27 cellular contexts compared by ENCODE assay signal in genomic region chr4:139535228-139535851, GRCh38. TPM values are rescaled to one million over a fixed set of nuclear protein-coding genes. Genes with fewer than 3 reads are reported as not detected.
DNase-seq lines count a peak whose midpoint lies in the region; ATAC-seq and TF ChIP-seq lines count a peak whose summit lies in the region.
"Had no signal": no experiment of that assay in that cellular context is flagged by ENCODE, and none has a peak within 500 bp of the region (broad histone marks: within the 10 kb centered on the region; RNA-seq: fewer than 3 reads in every experiment).

No MANE protein-coding gene starts in this region.

- H3K9ac ChIP-seq in PC-3 (ENCODE audit: low read length) (no peak overlapping the region), endodermal cell (ENCODE audit: extremely low read depth, low read length, poor library complexity, severe bottlenecking) (no peak overlapping the region)

- no peaks in the 10 kb centered on the region for H3K27me3 ChIP-seq in PC-3 (ENCODE audit: low read length)
- H3K27me3 ChIP-seq in endodermal cell (ENCODE audit: control insufficient read depth, insufficient read depth, low read length, poor library complexity, severe bottlenecking): no peaks in the 10 kb centered on the region
- H3K27me3 ChIP-seq in osteoblast (ENCODE audit: insufficient read depth, low read length): no peaks in the 10 kb centered on the region
- H3K27me3 ChIP-seq in thoracic aorta (replicated peaks; ENCODE audit: insufficient read depth): no peaks in the 10 kb centered on the region
- H3K27me3 ChIP-seq: SJCRH30, transverse colon had no signal

- no peak overlapping the region for H2AFZ ChIP-seq in PC-3 (ENCODE audit: low read length)
- H2AFZ ChIP-seq in osteoblast (ENCODE audit: low read length): no peak overlapping the region

- no peak overlapping the region for H3K4me3 Mint-ChIP-seq in endodermal cell
- H3K4me3 Mint-ChIP-seq: activated CD4-positive, alpha-beta T cell treated with anti-CD3 and anti-CD28 coated beads, Interleukin-2, amount 10 ng/mL, durations not matched to agents 24 days and 14 days; activated naive CD8-positive, alpha-beta T cell; stimulated activated naive CD8-positive, alpha-beta T cell treated with anti-CD3 and anti-CD28 coated beads, Interleukin-15, Interleukin-2, amounts not matched to agents 100 ng/mL and 50 ng/mL, for 24 hours had no signal

- CTCF ChIA-PET in PC-3 (lab: Charles Lee): no interaction called here

- peaks cover 30% of the 10 kb centered on the region for H3K36me3 Mint-ChIP-seq in endodermal cell (ENCODE audit: low read depth)
- H3K36me3 Mint-ChIP-seq: activated naive CD8-positive, alpha-beta T cell had no signal

- H3K4me2 ChIP-seq in PC-3 (ENCODE audit: low read length) (no peak overlapping the region), osteoblast (ENCODE audit: insufficient read depth, low read length) (peak overlapping the region; percentile 3)

- no peaks in the 10 kb centered on the region for H3K9me3 Mint-ChIP-seq in endodermal cell
- H3K9me3 Mint-ChIP-seq: activated CD4-positive, alpha-beta T cell treated with anti-CD3 and anti-CD28 coated beads, Interleukin-2, amount 10 ng/mL, durations not matched to agents 24 days and 14 days; CD4-positive, CD25-positive, alpha-beta regulatory T cell; stimulated activated naive CD8-positive, alpha-beta T cell treated with anti-CD3 and anti-CD28 coated beads, Interleukin-15, Interleukin-2, amounts not matched to agents 100 ng/mL and 50 ng/mL, for 24 hours had no signal

- ATAC-seq in PC-3 (peak; percentile 54), thoracic aorta (ENCODE audit: insufficient number of reproducible peaks, low FRiP score, low read depth) (no peak)
- ATAC-seq: left ventricle myocardium superior had no signal

- in situ Hi-C loops in GM13977 (cut with MboI; ENCODE audit: low pct_unique_long_range_greater_than_20kb, low sequenced_read_pairs, unreplicated experiment): loop anchor here (10.0 kb wide), 1 partner anchor 121 kb away; no protein-coding TSS in a partner anchor

- no peaks in the 10 kb centered on the region for H3F3A ChIP-seq in PC-3 (ENCODE audit: low read length, unreplicated experiment)

- no TSS peak for BruUV-seq in PC-3 (replicated peaks; lab: Mats Ljungman, UMichigan)

- no peaks in the 10 kb centered on the region for H3K4me1 Mint-ChIP-seq in endodermal cell

- intact Hi-C loops in PC-3 (cut with micrococcal nuclease): no loop called here

- H3K27me3 Mint-ChIP-seq in endodermal cell (ENCODE audit: insufficient read depth): no peaks in the 10 kb centered on the region
- H3K27me3 Mint-ChIP-seq: activated CD4-positive, alpha-beta T cell treated with anti-CD3 and anti-CD28 coated beads, Interleukin-2, amount 10 ng/mL, durations not matched to agents 24 days and 14 days; activated naive CD8-positive, alpha-beta T cell; CD4-positive, CD25-positive, alpha-beta regulatory T cell; stimulated activated naive CD8-positive, alpha-beta T cell treated with anti-CD3 and anti-CD28 coated beads, Interleukin-15, Interleukin-2, amounts not matched to agents 100 ng/mL and 50 ng/mL, for 24 hours had no signal

- H4K20me1 ChIP-seq in PC-3 (ENCODE audit: low read length) (no peaks in the 10 kb centered on the region), osteoblast (ENCODE audit: insufficient read depth, low read length) (peaks cover 17% of the 10 kb centered on the region)

- no peaks in the 10 kb centered on the region for H3K4me1 ChIP-seq in PC-3 (ENCODE audit: insufficient read depth, low read length)
- no peaks in the 10 kb centered on the region for H3K4me1 ChIP-seq in endodermal cell (ENCODE audit: control insufficient read depth, insufficient read depth, low read length)
- H3K4me1 ChIP-seq in osteoblast (ENCODE audit: insufficient read depth, low read length): peaks cover 13% of the 10 kb centered on the region
- H3K4me1 ChIP-seq in thoracic aorta (ENCODE audit: control insufficient read depth in 1 of 2, low read depth in 2 of 2): peaks cover 5 to 32% of the 10 kb centered on the region in 2 donors

- WGBS in endodermal cell (ENCODE audit: insufficient coverage in 1 of 2, insufficient read length in 1 of 2), 2 experiments: 86 to 90% methylated on average over 1 to 2 of the region's 2 CpGs

- H3K79me2 ChIP-seq in PC-3 (ENCODE audit: low read length) (peaks cover 11% of the 10 kb centered on the region), osteoblast (ENCODE audit: insufficient read depth, low read length) (peaks cover 59% of the 10 kb centered on the region)

- H3K9me3 ChIP-seq in PC-3 (ENCODE audit: low read length) (no peaks in the 10 kb centered on the region), endodermal cell (ENCODE audit: control insufficient read depth, low read length) (no peaks in the 10 kb centered on the region), osteoblast (ENCODE audit: low read depth, low read length) (no peaks in the 10 kb centered on the region), thoracic aorta (no peaks in the 10 kb centered on the region)
- H3K9me3 ChIP-seq: SJCRH30, transverse colon had no signal

- H3K27ac Mint-ChIP-seq in endodermal cell: peak overlapping the region; percentile 49
- H3K27ac Mint-ChIP-seq: activated CD4-positive, alpha-beta T cell treated with anti-CD3 and anti-CD28 coated beads, Interleukin-2, amount 10 ng/mL, durations not matched to agents 24 days and 14 days; activated naive CD8-positive, alpha-beta T cell; stimulated activated naive CD8-positive, alpha-beta T cell treated with anti-CD3 and anti-CD28 coated beads, Interleukin-15, Interleukin-2, amounts not matched to agents 100 ng/mL and 50 ng/mL, for 24 hours had no signal

- H3K27ac ChIP-seq in PC-3 (ENCODE audit: low read length) (no peak overlapping the region), endodermal cell (ENCODE audit: low read depth, low read length) (no peak overlapping the region), osteoblast (ENCODE audit: low read depth, low read length) (no peak overlapping the region), thoracic aorta (peak overlapping the region; percentile 46 to 53)
- H3K27ac ChIP-seq: SJCRH30, transverse colon had no signal

- POLR2A ChIA-PET in PC-3 (lab: Charles Lee; ENCODE audit: unreplicated experiment): no interaction called here

- H3K36me3 ChIP-seq in PC-3 (ENCODE audit: low read depth, low read length): peaks cover 7% of the 10 kb centered on the region; the same call in 1 of the 2 replicates
- H3K36me3 ChIP-seq in endodermal cell (ENCODE audit: control insufficient read depth, insufficient read depth, low read length): peaks cover 55% of the 10 kb centered on the region
- H3K36me3 ChIP-seq in osteoblast (ENCODE audit: insufficient read depth, low read length): peaks cover 14% of the 10 kb centered on the region
- H3K36me3 ChIP-seq in thoracic aorta: no peaks in the 10 kb centered on the region
- H3K36me3 ChIP-seq: transverse colon had no signal

- no peaks in the 10 kb centered on the region for H3K9me2 ChIP-seq in PC-3 (replicated peaks; ENCODE audit: low read length)

- DNase-seq in PC-3 (no peak), endodermal cell (no peak), osteoblast (ENCODE audit: insufficient read length, low spot score, missing footprints) (no peak), thoracic aorta (ENCODE audit: low spot score) (no peak), GM13977 (ENCODE audit: low spot score) (no peak), dermis blood vessel endothelial cell (no peak)
- DNase-seq in activated CD4-positive, alpha-beta T cell treated with anti-CD3 and anti-CD28 coated beads for 1 hour: no peak
- DNase-seq: activated CD4-positive, alpha-beta T cell treated with anti-CD3 and anti-CD28 coated beads, Interleukin-2, amount 10 ng/mL, durations not matched to agents 24 days and 14 days; activated CD8-positive, alpha-beta memory T cell treated with anti-CD3 and anti-CD28 coated beads for 24 hours; activated T-cell treated with anti-CD3 and anti-CD28 coated beads for 4 hours; anterior cingulate cortex; Calu3; CD4-positive, CD25-positive, alpha-beta regulatory T cell; cortex of kidney; foreskin fibroblast; head of caudate nucleus; left ventricle myocardium superior; NCI-H1436; NCI-H345; NCI-H774; nucleus accumbens; SJCRH30; small intestine; stimulated activated CD4-positive, alpha-beta T cell treated with anti-CD3 and anti-CD28 coated beads, Interleukin-2, amount 100 ng/mL, for 24 hours; transverse colon had no signal

- TF ChIP-seq CTCF in PC-3 (conservative IDR thresholded peaks at IDR 0.05; ENCODE audit: low read depth, low read length): no peak
- TF ChIP-seq CTCF in endodermal cell (conservative IDR thresholded peaks at IDR 0.05): no peak
- no peak for TF ChIP-seq CTCF in osteoblast (IDR thresholded peaks at IDR 0.05; ENCODE audit: extremely low read depth, low read depth, low read length)
- TF ChIP-seq CTCF in thoracic aorta (IDR thresholded peaks at IDR 0.05): no peak
- TF ChIP-seq CTCF in GM13977 (IDR thresholded peaks at IDR 0.05; ENCODE audit: extremely low read depth, insufficient read depth, missing control alignments): no peak

- H3K4me3 ChIP-seq in PC-3 (ENCODE audit: low read length) (no peak overlapping the region), endodermal cell (ENCODE audit: low read length) (no peak overlapping the region), osteoblast (ENCODE audit: insufficient read depth, low read length) (no peak overlapping the region), thoracic aorta (peak overlapping the region; percentile 33)
- H3K4me3 ChIP-seq: SJCRH30, transverse colon had no signal

RNA-seq across cellular contexts. Expression of gene SETD7, which starts 20.7 kb away (rescaled TPM):
- total RNA-seq in PC-3 (2014; rRNA removed): 29.6 and 31.4 TPM in 2 replicates
- total RNA-seq in endodermal cell: 10 to 100 TPM; 13.8 to 19.4 TPM
- 12.7 TPM for polyA plus RNA-seq in endodermal cell (2013, experiment 1 of 2)
- polyA plus RNA-seq in endodermal cell (2013, experiment 2 of 2): 13.2 TPM
- total RNA-seq in osteoblast: 99.5 and 108 TPM in 2 replicates
- 100 to 1,000 TPM in 1 of 2 donors, 10 to 100 TPM in 1; 74.7 to 101 TPM for total RNA-seq in thoracic aorta
- 65.8 and 70.6 TPM in 2 replicates for total RNA-seq in dermis blood vessel endothelial cell

Comparison
In these comparisons a context has a peak if more than half of its experiments do, and no peak if none do; other contexts are left out.
1. H3K27ac ChIP-seq: peak in thoracic aorta (2 of 2); none in PC-3 (single experiment), endodermal cell (single experiment) and osteoblast (single experiment).